In the genomic region with DNA sequence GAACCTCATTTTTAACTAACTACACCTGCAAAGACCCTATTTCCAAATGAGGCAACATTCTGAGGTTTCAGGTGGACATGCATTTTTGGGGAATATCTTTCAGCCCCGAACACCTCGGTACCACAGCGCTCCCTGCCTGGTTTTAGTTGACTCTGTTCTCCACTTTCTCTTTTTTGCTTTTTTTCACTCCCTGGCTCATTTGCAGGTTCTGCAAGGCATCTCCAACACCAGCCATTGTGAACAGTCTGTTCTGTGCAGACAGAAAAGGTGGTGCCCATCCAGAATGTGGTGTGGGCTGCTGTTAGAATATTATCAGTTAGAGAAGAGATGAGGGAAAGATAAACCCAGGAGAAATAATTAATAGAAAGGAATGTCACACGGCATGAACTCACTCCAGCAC, we compare ENCODE assay signal across 21 cellular contexts.
"Had no signal": no experiment of that assay in that cellular context is flagged by ENCODE, and none has a peak within 500 bp of the region (broad histone marks: within the 10 kb centered on the region; RNA-seq: fewer than 3 reads in every experiment).

No MANE protein-coding gene starts in this region.

- H3K27ac ChIP-seq: PC-9, Peyer's patch, SJCRH30 had no signal

- DNase-seq: KBM-7; NCI-H1092; NCI-H1105 treated with DMSO at 0.1 percent for 48 hours; NCI-H1417 treated with DMSO at 0.1 percent for 48 hours; NCI-H146; NCI-H1694 treated with DMSO at 0.1 percent for 48 hours; NCI-H1930; NCI-H2081; NCI-H2107; NCI-H2227 treated with DMSO at 0.1 percent for 48 hours; NCI-H524; NCI-H526 treated with DMSO at 0.1 percent for 48 hours; NCI-H774; NK-92 treated with Interleukin-12 subunit alpha and Interleukin-12 subunit beta, amount 100 ng/mL, for 24 hours; OCI-M1; PC-9; Peyer's patch; SHP77 treated with DMSO at 0.1 percent for 48 hours; SJCRH30; SW 1271 had no signal

- H3K4me3 ChIP-seq: PC-9, Peyer's patch, SJCRH30 had no signal

- H3K9me3 ChIP-seq: SJCRH30 had no signal

- H3K36me3 ChIP-seq: Peyer's patch, SJCRH30 had no signal

- ATAC-seq: Right ventricle myocardium inferior had no signal

- H3K4me1 ChIP-seq: Peyer's patch, SJCRH30 had no signal

- H3K27me3 ChIP-seq: Peyer's patch, SJCRH30 had no signal
